19 cellular contexts compared by ENCODE assay signal in genomic region chr10:45647118-45647517, GRCh38.
"Had no signal": no experiment of that assay in that cellular context is flagged by ENCODE, and none has a peak within 500 bp of the region (broad histone marks: within the 10 kb centered on the region; RNA-seq: fewer than 3 reads in every experiment).

No MANE protein-coding gene starts in this region.

- H3K27ac ChIP-seq: neutrophil, pancreas, sigmoid colon, skin epidermis, spleen, thoracic aorta, tibial nerve, upper lobe of right lung, uterus had no signal

- DNase-seq: cerebellar nuclear complex; cortex of kidney; effector memory CD8-positive, alpha-beta T cell; head of caudate nucleus; hippocampal formation; left colon; natural killer cell; pancreas; sigmoid colon; spleen; stimulated activated CD4-positive, alpha-beta T cell treated with anti-CD3 and anti-CD28 coated beads, Interleukin-4, amount 100 ng/mL, for 4 hours; stimulated activated naive B cell treated with anti-CD40 and anti-IgM and Interleukin-4, amounts not matched to agents 10 μg/mL and 1 μg/mL and 100 μg/mL, for 72 hours; upper lobe of right lung; uterus had no signal

- H3K4me1 ChIP-seq: pancreas, sigmoid colon, spleen, tibial nerve, upper lobe of right lung, uterus had no signal

- H3K27me3 ChIP-seq: neutrophil, pancreas, sigmoid colon, spleen, tibial nerve, upper lobe of right lung, uterus had no signal

- H3K36me3 ChIP-seq: uterus had no signal

- H3K9me3 ChIP-seq: neutrophil, pancreas, sigmoid colon, spleen, thoracic aorta, tibial nerve, upper lobe of right lung, uterus had no signal

- ATAC-seq: effector memory CD8-positive, alpha-beta T cell; left colon; pancreas; stimulated activated naive B cell treated with anti-CD40 and anti-IgM and Interleukin-4, amounts not matched to agents 10 μg/mL and 1 μg/mL and 100 μg/mL, for 72 hours; upper lobe of right lung had no signal

- H3K4me3 ChIP-seq: lung, pancreas, sigmoid colon, skin epidermis, spleen, thoracic aorta, tibial nerve, upper lobe of right lung, uterus had no signal
